1 cellular context compared by ENCODE assay signal in genomic region chr1:48761986-48762385, GRCh38.
TF ChIP-seq lines count a peak whose summit lies in the region.

No MANE protein-coding gene starts in this region.

TF ChIP-seq in IMR-90, 13 proteins besides CTCF, POLR2A, EP300 and RAD21 (continued from another document):
- TF ChIP-seq FOS (IDR thresholded peaks at IDR 0.05; ENCODE audit: low read depth, low read length) (no peak), CEBPB (IDR thresholded peaks at IDR 0.05; ENCODE audit: low read depth, low read length) (no peak), NFE2L2 (IDR thresholded peaks at IDR 0.05; ENCODE audit: low read depth, low read length) (no peak), ELK1 (IDR thresholded peaks at IDR 0.05; ENCODE audit: borderline replicate concordance, low read depth, low read length) (no peak), USF2 (IDR thresholded peaks at IDR 0.05; ENCODE audit: low read depth, low read length) (no peak)
